ENCODE assay signal across 8 cellular contexts in genomic region chr3:102229062-102229655, GRCh38.
A peak's percentile ranks its signal among the peaks of the same experiment; 100 is the strongest.
DNase-seq lines count a peak whose midpoint lies in the region; ATAC-seq lines count a peak whose summit lies in the region.

No MANE protein-coding gene starts in this region.

- DNase-seq in Ammon's horn (ENCODE audit: low spot score) (peak; percentile 89), NCI-H748 treated with DMSO at 0.1 percent for 48 hours (lab: John Stamatoyannopoulos, UW) (peak; percentile 56), ecto neural progenitor cell (ENCODE audit: low spot score) (peak; percentile 83), medulla oblongata (ENCODE audit: extremely low spot score) (peak; percentile 94)
- peak; percentile 59 to 74 for DNase-seq in activated CD4-positive, alpha-beta T cell treated with anti-CD3 and anti-CD28 coated beads, Interleukin-2, amount 50 U/mL, for 24 hours (ENCODE audit: low read depth in 1 of 2, low spot score in 1 of 2)
- DNase-seq in stimulated activated CD8-positive, alpha-beta memory T cell treated with anti-CD3 and anti-CD28 coated beads, Interleukin-15, amount 100 ng/mL, for 4 hours (ENCODE audit: low read depth in 2 of 2), result peak; percentile 41 to 51

- ATAC-seq in GM18909 (IDR thresholded peaks at IDR 0.05; ENCODE audit: poor library complexity, unreplicated experiment), result peak; percentile 53
- peak; percentile 51 for ATAC-seq in HG03460 (IDR thresholded peaks at IDR 0.05; ENCODE audit: unreplicated experiment)

Comparison
In these comparisons a context has a peak if more than half of its experiments do, and no peak if none do; other contexts are left out.
1. Peak in every context shown above with its lines: DNase-seq and ATAC-seq.